In genomic region chr22:23183107-23183698, GRCh38 we compare ENCODE assay signal across 1 cellular context.
A peak's percentile ranks its signal among the peaks of the same experiment; 100 is the strongest.
TF ChIP-seq lines count a peak whose summit lies in the region.

No MANE protein-coding gene starts in this region.

TF ChIP-seq in HepG2, 621 proteins besides CTCF, POLR2A, EP300 and RAD21:
- peak; percentile 18 for TF ChIP-seq TEAD3 (CRISPR knock-in tag; optimal IDR thresholded peaks at IDR 0.05; ENCODE audit: borderline replicate concordance)
- TF ChIP-seq ZHX1 (CRISPR knock-in tag; IDR thresholded peaks at IDR 0.05; ENCODE audit: low read depth), result no peak
- no peak for TF ChIP-seq CEBPZ (IDR thresholded peaks at IDR 0.05; ENCODE audit: low read length)
- no peak for TF ChIP-seq CREM (IDR thresholded peaks at IDR 0.05)
- TF ChIP-seq CREM (CRISPR knock-in tag; IDR thresholded peaks at IDR 0.05), result no peak
- TF ChIP-seq SAP130 (CRISPR knock-in tag; IDR thresholded peaks at IDR 0.05; ENCODE audit: low read depth), result peak; percentile 52
- no peak for TF ChIP-seq SNAPC2 (CRISPR knock-in tag; IDR thresholded peaks at IDR 0.05)
- TF ChIP-seq ZNF746 (CRISPR knock-in tag; IDR thresholded peaks at IDR 0.05), result no peak
- no peak; the same call in 1 of the 2 replicates for TF ChIP-seq CEBPB (IDR thresholded peaks at IDR 0.05; ENCODE audit: borderline replicate concordance, low read depth, low read length)
- peak; percentile 45; the same call in 1 of the 2 replicates for TF ChIP-seq KAT7 (CRISPR knock-in tag; IDR thresholded peaks at IDR 0.05; ENCODE audit: borderline replicate concordance)
- TF ChIP-seq PATZ1 (CRISPR knock-in tag; IDR thresholded peaks at IDR 0.05), result 0 out of 2 replicates have a peak, but pooled peaks have one; percentile 13
- no peak for TF ChIP-seq PAF1 (CRISPR knock-in tag; IDR thresholded peaks at IDR 0.05)
- peak; percentile 72; the same call in 1 of the 2 replicates for TF ChIP-seq ZNF281 (CRISPR knock-in tag; IDR thresholded peaks at IDR 0.05; ENCODE audit: borderline replicate concordance)
- TF ChIP-seq STAG1 (CRISPR knock-in tag; IDR thresholded peaks at IDR 0.05), result 0 out of 2 replicates have a peak, but pooled peaks have one; percentile 11
- TF ChIP-seq MAZ (IDR thresholded peaks at IDR 0.05; ENCODE audit: borderline replicate concordance, low read depth, low read length), result no peak
- TF ChIP-seq MAZ (CRISPR knock-in tag; IDR thresholded peaks at IDR 0.05; ENCODE audit: low read depth), result no peak
- no peak for TF ChIP-seq SALL2 (CRISPR knock-in tag; IDR thresholded peaks at IDR 0.05)
- no peak for TF ChIP-seq ZNF761 (CRISPR knock-in tag; conservative IDR thresholded peaks at IDR 0.05)
- no peak for TF ChIP-seq HMGXB3 (CRISPR knock-in tag; IDR thresholded peaks at IDR 0.05; ENCODE audit: borderline replicate concordance)
- TF ChIP-seq ZNF687 (CRISPR knock-in tag; IDR thresholded peaks at IDR 0.05), result peak; percentile 53
- TF ChIP-seq SALL1 (CRISPR knock-in tag; IDR thresholded peaks at IDR 0.05), result peak; percentile 21; the same call in 1 of the 2 replicates
- no peak for TF ChIP-seq ZNF326 (CRISPR knock-in tag; IDR thresholded peaks at IDR 0.05; ENCODE audit: borderline replicate concordance)
- no peak for TF ChIP-seq TCF12 (IDR thresholded peaks at IDR 0.05)
- TF ChIP-seq TCF12 (CRISPR knock-in tag; IDR thresholded peaks at IDR 0.05), result no peak
- peak; percentile 54; the same call in 1 of the 2 replicates for TF ChIP-seq KMT2A (CRISPR knock-in tag; IDR thresholded peaks at IDR 0.05)
